ENCODE assay signal across 11 cellular contexts in the genomic region with DNA sequence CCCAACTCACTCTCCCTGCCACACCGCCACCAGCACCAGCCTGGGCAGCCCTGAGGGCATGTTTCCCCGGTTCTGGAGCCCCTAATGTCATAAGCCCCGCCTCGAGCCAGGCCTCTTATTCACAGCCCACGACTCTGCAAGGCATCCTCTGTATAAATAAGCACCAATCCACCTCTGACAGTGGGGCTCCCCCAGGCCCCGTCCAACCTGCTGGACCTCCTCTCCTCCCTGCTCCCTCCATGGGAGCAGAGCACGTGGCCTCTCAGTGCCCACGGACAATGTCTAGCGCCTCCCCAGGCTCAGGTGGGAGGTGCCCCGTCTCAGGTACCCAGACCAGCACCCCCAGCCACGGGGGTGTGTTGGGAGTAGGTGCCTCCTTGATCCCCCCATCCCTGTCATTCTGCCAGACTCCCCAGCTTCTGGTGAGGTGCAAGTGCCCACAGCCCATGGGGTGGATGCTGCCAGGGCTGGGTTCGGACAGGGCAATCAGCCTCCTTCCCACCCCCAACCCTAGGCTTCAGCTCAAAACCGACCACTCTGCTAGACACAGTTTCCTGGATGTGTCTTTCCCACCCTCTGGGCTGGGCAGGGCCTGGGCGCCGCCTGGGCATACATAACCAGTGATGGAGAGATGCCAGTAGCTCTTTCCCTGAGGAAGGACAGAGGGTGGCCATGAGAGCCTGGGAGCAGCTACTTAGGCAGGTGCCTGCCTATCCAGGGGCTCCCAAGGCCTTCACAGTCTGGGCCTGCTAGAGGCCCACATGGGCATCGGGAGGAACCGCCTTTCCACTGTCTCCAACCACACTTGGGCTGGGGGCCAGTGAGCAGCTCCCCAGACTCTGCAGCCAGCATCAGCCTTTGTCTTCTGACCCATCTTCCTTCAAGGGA. TPM values are rescaled to one million over a fixed set of nuclear protein-coding genes. Genes with fewer than 3 reads are reported as not detected.
DNase-seq lines count a peak whose midpoint lies in the region; ATAC-seq and TF ChIP-seq lines count a peak whose summit lies in the region.
"Had no signal": no experiment of that assay in that cellular context is flagged by ENCODE, and none has a peak within 500 bp of the region (broad histone marks: within the 10 kb centered on the region; RNA-seq: fewer than 3 reads in every experiment).

No MANE protein-coding gene starts in this region.

- H3K9me3 ChIP-seq in BE2C = no peaks in the 10 kb centered on the region
- H3K9me3 ChIP-seq: adrenal gland, SJCRH30 had no signal

- ATAC-seq in T-cell (replicated peaks in 1 of 4) = no peak
- ATAC-seq in left colon = peak; percentile 14
- ATAC-seq in HG02852 (IDR thresholded peaks at IDR 0.05; ENCODE audit: unreplicated experiment) = no peak
- no peak for ATAC-seq in left lobe of liver

- H3K4me1 Mint-ChIP-seq in T-cell = peaks cover 6 to 23% (median 16%) of the 10 kb centered on the region in 3 donors

- DNase-seq in BE2C (peak; percentile 43), ELF-1 (ENCODE audit: low read depth, low spot score) (peak; percentile 27), T-cell (no peak), left colon (peak in 1 of 2 donors; percentile 28), NCI-H774 (lab: John Stamatoyannopoulos, UW) (no peak), left lobe of liver (ENCODE audit: low spot score) (no peak)
- no peak for DNase-seq in activated CD4-positive, CD25-positive, alpha-beta regulatory T cell (lab: John Stamatoyannopoulos, UW)

- peak overlapping the region; percentile 44 to 75 (median 57) for H3K4me3 Mint-ChIP-seq in T-cell

- no peaks in the 10 kb centered on the region for H3K36me3 ChIP-seq in BE2C
- H3K36me3 ChIP-seq: adrenal gland, SJCRH30 had no signal

- CTCF ChIA-PET in T-cell (lab: Charles Lee) = interaction anchor here (0.5 to 2.9 kb wide), 7 partner anchors 9 to 874 kb away, joined by 3 to 11 read pairs (median 4); no protein-coding TSS in a partner anchor

- no peak for TF ChIP-seq CTCF in BE2C (IDR thresholded peaks at IDR 0.05; ENCODE audit: low read depth, low read length)

- no peaks in the 10 kb centered on the region for H3K9me3 Mint-ChIP-seq in T-cell

- H3K27ac Mint-ChIP-seq in T-cell = no peak overlapping the region

- H3K36me3 Mint-ChIP-seq in T-cell = no peaks in the 10 kb centered on the region

- H3K27me3 ChIP-seq in BE2C = no peaks in the 10 kb centered on the region

- no peaks in the 10 kb centered on the region for H3K4me1 ChIP-seq in BE2C

- intact Hi-C loops in left colon (cut with DNase I, micrococcal nuclease) = no loop called here

- no peak overlapping the region; the same call in 1 of the 2 replicates for H3K4me3 ChIP-seq in BE2C (ENCODE audit: low read depth, low read length)
- H3K4me3 ChIP-seq: SJCRH30 had no signal

- peaks cover 19 to 39% of the 10 kb centered on the region in 2 donors for H3K27me3 Mint-ChIP-seq in T-cell

- POLR2A ChIA-PET in T-cell (lab: Charles Lee) = interaction anchor here in 1 of 2 donors (0.6 kb wide), 1 partner anchor 13 kb away, joined by 3 read pairs; no protein-coding TSS in a partner anchor

RNA-seq across cellular contexts. Expression of a gene that starts 1.6 kb away (rescaled TPM):
- not detected for polyA plus RNA-seq in BE2C (2012; ENCODE audit: insufficient read depth, insufficient read length, low read depth)
- total RNA-seq in T-cell (under 1 TPM; 0.13 to 0.77 (median 0.18) TPM), left colon (under 1 TPM; 0.12 to 0.84 TPM), left lobe of liver (11.4 TPM)
- total RNA-seq: pulmonary artery endothelial cell, SJCRH30 had no signal

RNA-seq across cellular contexts. Expression of a gene that starts 20.4 kb away (rescaled TPM):
- polyA plus RNA-seq in BE2C (2012; ENCODE audit: insufficient read depth, insufficient read length, low read depth) = not detected
- 10 to 100 TPM in 1 of 5 donors, 1 to 10 TPM in 4; 1.2 to 10.4 (median 1.4) TPM for total RNA-seq in T-cell
- total RNA-seq in left colon = under 1 TPM; 0.31 to 0.45 TPM
- not detected for total RNA-seq in left lobe of liver
- total RNA-seq: adrenal gland, pulmonary artery endothelial cell, SJCRH30 had no signal
- polyA plus RNA-seq: adrenal gland had no signal

RNA-seq across cellular contexts. Expression of a gene that starts 27.3 kb away (rescaled TPM):
- polyA plus RNA-seq in BE2C (2012; ENCODE audit: insufficient read depth, insufficient read length, low read depth) = not detected
- total RNA-seq in T-cell (100 to 1,000 TPM in 2 of 5 donors, 10 to 100 TPM in 3; 37.2 to 437 (median 54.0) TPM), left colon (1 to 10 TPM; 1.7 to 1.9 TPM), left lobe of liver (0.98 TPM)

Comparison
In these comparisons a context has a peak if more than half of its experiments do, and no peak if none do; other contexts are left out.
1. DNase-seq: peak in BE2C (single experiment) and ELF-1 (single experiment); none in T-cell (0 of 34), NCI-H774 (single experiment), activated CD4-positive, CD25-positive, alpha-beta regulatory T cell (0 of 4) and left lobe of liver (single experiment).
2. RNA of a gene that starts 27.3 kb away (total RNA-seq): 37.2 to 437 TPM in T-cell; 1.7 to 1.9 TPM in left colon and 0.98 TPM in left lobe of liver (single experiment); every median in the first group is over 10 times any median in the second.